In genomic region chr9:7980691-7981289, GRCh38 we compare ENCODE assay signal across 22 cellular contexts.
DNase-seq lines count a peak whose midpoint lies in the region; ATAC-seq lines count a peak whose summit lies in the region.
"Had no signal": no experiment of that assay in that cellular context is flagged by ENCODE, and none has a peak within 500 bp of the region (broad histone marks: within the 10 kb centered on the region; RNA-seq: fewer than 3 reads in every experiment).

No MANE protein-coding gene starts in this region.

- no peak overlapping the region for H2AK5ac ChIP-seq in trophoblast cell (ENCODE audit: low read length)

- H2BK12ac ChIP-seq in trophoblast cell (ENCODE audit: low read length) = no peak overlapping the region

- H3K4ac ChIP-seq in trophoblast cell (ENCODE audit: low read depth, low read length) = no peak overlapping the region

- H3K18ac ChIP-seq in trophoblast cell (ENCODE audit: low read length) = no peak overlapping the region

- no peaks in the 10 kb centered on the region for H3K36me3 Mint-ChIP-seq in CD4-positive, CD25-positive, alpha-beta regulatory T cell
- H3K36me3 Mint-ChIP-seq in stimulated activated naive B cell treated with anti-CD40 and anti-IgM and Interleukin-4, amounts not matched to agents 10 μg/mL and 1 μg/mL and 100 μg/mL, for 72 hours = no peaks in the 10 kb centered on the region

- H2AFZ ChIP-seq in trophoblast cell (ENCODE audit: insufficient read depth, low read length, poor library complexity) = no peak overlapping the region

- intact Hi-C loops in cardiac septum (cut with DNase I) = no loop called here

- no peaks in the 10 kb centered on the region for H3K79me2 ChIP-seq in trophoblast cell (ENCODE audit: control insufficient read depth, insufficient read depth, low read length, poor library complexity)

- H3K23ac ChIP-seq in trophoblast cell (ENCODE audit: low read length) = no peak overlapping the region

- peak overlapping the region in 1 of 4 donors; percentile 48 for H3K4me3 Mint-ChIP-seq in CD4-positive, CD25-positive, alpha-beta regulatory T cell
- H3K4me3 Mint-ChIP-seq in stimulated activated naive B cell treated with anti-CD40 and anti-IgM and Interleukin-4, amounts not matched to agents 10 μg/mL and 1 μg/mL and 100 μg/mL, for 72 hours = no peak overlapping the region
- H3K4me3 Mint-ChIP-seq: activated CD4-positive, alpha-beta memory T cell treated with anti-CD3 and anti-CD28 coated beads, Interleukin-2, amount 10 ng/mL, durations not matched to agents 7 days and 5 days; nephron had no signal

- H3K9me3 Mint-ChIP-seq in CD4-positive, CD25-positive, alpha-beta regulatory T cell = peaks cover 0 to 1% (median 0%) of the 10 kb centered on the region in 7 donors
- H3K9me3 Mint-ChIP-seq in stimulated activated naive B cell treated with anti-CD40 and anti-IgM and Interleukin-4, amounts not matched to agents 10 μg/mL and 1 μg/mL and 100 μg/mL, for 72 hours = peaks cover 0 to 3% of the 10 kb centered on the region in 2 donors
- H3K9me3 Mint-ChIP-seq: activated CD4-positive, alpha-beta memory T cell treated with anti-CD3 and anti-CD28 coated beads, Interleukin-2, amount 10 ng/mL, durations not matched to agents 7 days and 5 days; activated T-cell treated with anti-CD3 and anti-CD28 coated beads, Interleukin-2, amount 50 U/mL, for 72 hours; nephron had no signal

- no peak overlapping the region for H4K12ac ChIP-seq in trophoblast cell (ENCODE audit: low read depth, low read length)

- H2BK5ac ChIP-seq in trophoblast cell (ENCODE audit: low read depth, low read length, poor library complexity) = no peak overlapping the region

- no peak for ATAC-seq in CD4-positive, CD25-positive, alpha-beta regulatory T cell (ENCODE audit: low read depth in 2 of 2)
- ATAC-seq in stimulated activated naive B cell treated with anti-CD40 and anti-IgM and Interleukin-4, amounts not matched to agents 10 μg/mL and 1 μg/mL and 100 μg/mL, for 72 hours (replicated peaks) = no peak
- ATAC-seq: activated T-cell treated with anti-CD3 and anti-CD28 coated beads, Interleukin-2, amount 50 U/mL, for 72 hours; HCT116 had no signal

- H3K4me2 ChIP-seq in trophoblast cell (ENCODE audit: low read length) = no peak overlapping the region

- H2BK120ac ChIP-seq in trophoblast cell (ENCODE audit: insufficient read depth, low read length, poor library complexity) = no peak overlapping the region

- H3K27me3 Mint-ChIP-seq in CD4-positive, CD25-positive, alpha-beta regulatory T cell = peaks cover 17% of the 10 kb centered on the region
- no peaks in the 10 kb centered on the region for H3K27me3 Mint-ChIP-seq in stimulated activated naive B cell treated with anti-CD40 and anti-IgM and Interleukin-4, amounts not matched to agents 10 μg/mL and 1 μg/mL and 100 μg/mL, for 72 hours

- H4K8ac ChIP-seq in trophoblast cell (ENCODE audit: low read depth, low read length) = no peak overlapping the region

- no peaks in the 10 kb centered on the region for H3K27me3 ChIP-seq in CD4-positive, CD25-positive, alpha-beta regulatory T cell (ENCODE audit: control insufficient read depth, insufficient read depth, low read length)
- H3K27me3 ChIP-seq in layer of hippocampus (ENCODE audit: control insufficient read depth, insufficient read depth, low read length) = no peaks in the 10 kb centered on the region
- no peaks in the 10 kb centered on the region for H3K27me3 ChIP-seq in trophoblast cell (ENCODE audit: insufficient read depth, low read length)
- H3K27me3 ChIP-seq: colonic mucosa, SJSA1, uterus had no signal

- peak; percentile 15 for DNase-seq in DMS53 (lab: John Stamatoyannopoulos, UW)
- DNase-seq in DMS53 treated with DMSO at 0.1 percent for 48 hours (lab: John Stamatoyannopoulos, UW; ENCODE audit: unreplicated experiment) = no peak
- peak in 1 of 3 donors; percentile 47 for DNase-seq in CD4-positive, CD25-positive, alpha-beta regulatory T cell
- peak; percentile 2 for DNase-seq in SHP77 treated with DMSO at 0.1 percent for 48 hours (lab: John Stamatoyannopoulos, UW)
- DNase-seq in stimulated activated naive B cell treated with anti-CD40 and anti-IgM and Interleukin-4, amounts not matched to agents 10 μg/mL and 1 μg/mL and 100 μg/mL, for 72 hours = no peak
- DNase-seq in trophoblast cell = no peak
- DNase-seq in cardiac septum (ENCODE audit: low spot score) = no peak
- DNase-seq: activated CD4-positive, alpha-beta memory T cell treated with anti-CD3 and anti-CD28 coated beads, Interleukin-2, amount 10 ng/mL, durations not matched to agents 7 days and 5 days; activated T-cell treated with anti-CD3 and anti-CD28 coated beads, Interleukin-2, amount 50 U/mL, for 72 hours; colonic mucosa; EL; Karpas-422; NCI-H1092 treated with DMSO at 0.1 percent for 48 hours; posterior cingulate gyrus; stimulated activated CD4-positive, alpha-beta T cell treated with anti-CD3 and anti-CD28 coated beads, Interleukin-2, amount 100 ng/mL, for 24 hours; uterus; WERI-Rb-1 had no signal

- no peaks in the 10 kb centered on the region for H3K36me3 ChIP-seq in CD4-positive, CD25-positive, alpha-beta regulatory T cell (ENCODE audit: control insufficient read depth, insufficient read depth, low read length)
- H3K36me3 ChIP-seq in trophoblast cell (ENCODE audit: control insufficient read depth in 1 of 2, insufficient read depth in 2 of 2, low read length in 2 of 2) = no peaks in the 10 kb centered on the region
- H3K36me3 ChIP-seq: colonic mucosa, SJSA1, uterus, WERI-Rb-1 had no signal

- peaks cover 52% of the 10 kb centered on the region for H3K4me1 ChIP-seq in CD4-positive, CD25-positive, alpha-beta regulatory T cell (ENCODE audit: control insufficient read depth, insufficient read depth, low read length, poor library complexity, severe bottlenecking)
- no peaks in the 10 kb centered on the region for H3K4me1 ChIP-seq in trophoblast cell (ENCODE audit: control insufficient read depth in 1 of 2, insufficient read depth in 2 of 2, low read length in 2 of 2)
- H3K4me1 ChIP-seq: colonic mucosa, SJSA1, uterus had no signal

- H3K9me3 ChIP-seq in CD4-positive, CD25-positive, alpha-beta regulatory T cell (ENCODE audit: control insufficient read depth in 2 of 2, low read length in 2 of 2) = no peaks in the 10 kb centered on the region
- H3K9me3 ChIP-seq in trophoblast cell (ENCODE audit: insufficient read depth, low read depth, low read length) = no peaks in the 10 kb centered on the region
- H3K9me3 ChIP-seq: colonic mucosa, SJSA1, uterus had no signal

- H3K14ac ChIP-seq in trophoblast cell (ENCODE audit: low read length) = no peak overlapping the region

- H3K27ac ChIP-seq in CD4-positive, CD25-positive, alpha-beta regulatory T cell (ENCODE audit: insufficient read depth, low read length, poor library complexity, severe bottlenecking) = no peak overlapping the region
- H3K27ac ChIP-seq in layer of hippocampus (ENCODE audit: low read depth, low read length) (peak overlapping the region; percentile 19), trophoblast cell (ENCODE audit: low read depth, low read length) (no peak overlapping the region)
- H3K27ac ChIP-seq: 22Rv1, colonic mucosa, SJSA1, uterus, WERI-Rb-1 had no signal

- H3K27ac Mint-ChIP-seq in CD4-positive, CD25-positive, alpha-beta regulatory T cell = peak overlapping the region; percentile 15 to 97 (median 81)
- no peak overlapping the region for H3K27ac Mint-ChIP-seq in stimulated activated naive B cell treated with anti-CD40 and anti-IgM and Interleukin-4, amounts not matched to agents 10 μg/mL and 1 μg/mL and 100 μg/mL, for 72 hours
- H3K27ac Mint-ChIP-seq: activated CD4-positive, alpha-beta memory T cell treated with anti-CD3 and anti-CD28 coated beads, Interleukin-2, amount 10 ng/mL, durations not matched to agents 7 days and 5 days; activated T-cell treated with anti-CD3 and anti-CD28 coated beads, Interleukin-2, amount 50 U/mL, for 72 hours had no signal

- no peaks in the 10 kb centered on the region for H3K79me1 ChIP-seq in trophoblast cell (ENCODE audit: low read length)

- H4K91ac ChIP-seq in trophoblast cell (ENCODE audit: low read depth, low read length) = no peak overlapping the region

- H3K4me3 ChIP-seq in CD4-positive, CD25-positive, alpha-beta regulatory T cell (ENCODE audit: low read depth, low read length) = no peak overlapping the region
- no peak overlapping the region for H3K4me3 ChIP-seq in trophoblast cell (ENCODE audit: low read depth, low read length)
- H3K4me3 ChIP-seq: colonic mucosa, SJSA1, uterus had no signal

- H3K4me1 Mint-ChIP-seq in CD4-positive, CD25-positive, alpha-beta regulatory T cell = peaks cover 17 to 76% (median 51%) of the 10 kb centered on the region in 4 donors
- H3K4me1 Mint-ChIP-seq in stimulated activated naive B cell treated with anti-CD40 and anti-IgM and Interleukin-4, amounts not matched to agents 10 μg/mL and 1 μg/mL and 100 μg/mL, for 72 hours = peaks cover 33 to 54% of the 10 kb centered on the region in 2 donors

- H3K9ac ChIP-seq in trophoblast cell (ENCODE audit: low read length) = no peak overlapping the region

- WGBS in trophoblast cell (ENCODE audit: extremely low coverage, insufficient coverage, insufficient read length) = no CpG with 5 or more reads among the region's 2 CpGs

Comparison
In these comparisons a context has a peak if more than half of its experiments do, and no peak if none do; other contexts are left out.
1. DNase-seq: peak in DMS53 (single experiment) and SHP77 treated with DMSO at 0.1 percent for 48 hours (single experiment); none in DMS53 treated with DMSO at 0.1 percent for 48 hours (single experiment), stimulated activated naive B cell treated with anti-CD40 and anti-IgM and Interleukin-4, amounts not matched to agents 10 μg/mL and 1 μg/mL and 100 μg/mL, for 72 hours (single experiment), trophoblast cell (0 of 2) and cardiac septum (single experiment).